ENCODE assay signal across 8 cellular contexts in genomic region chr11:67583319-67584204, GRCh38. TPM values are rescaled to one million over a fixed set of nuclear protein-coding genes. Genes with fewer than 3 reads are reported as not detected.
DNase-seq lines count a peak whose midpoint lies in the region; ATAC-seq and TF ChIP-seq lines count a peak whose summit lies in the region.

GSTP1 (plus strand) TSS chr11:67583812; CDS start chr11:67583844, 32 bp downstream.

- H3F3A ChIP-seq in PC-3 (ENCODE audit: low read length, unreplicated experiment): no peaks in the 10 kb centered on the region

- no peak for TF ChIP-seq EP300 in esophagus muscularis mucosa (IDR thresholded peaks at IDR 0.05)

- peak within 1 kb of the TSS; percentile 46 for H3K27ac ChIP-seq in PC-3 (ENCODE audit: low read length)
- H3K27ac ChIP-seq in esophagus muscularis mucosa (replicated peaks in 1 of 4): peak within 1 kb of the TSS; percentile 97 to 100 (median 98)

- POLR2A ChIA-PET in PC-3 (lab: Charles Lee; ENCODE audit: unreplicated experiment): interaction anchor here (0.5 kb wide), 1 partner anchor 88 kb away, joined by 3 read pairs; no protein-coding TSS in a partner anchor

- H3K9me2 ChIP-seq in PC-3 (replicated peaks; ENCODE audit: low read length): no peaks in the 10 kb centered on the region

- H3K4me3 ChIP-seq in PC-3 (ENCODE audit: low read length) (peak within 1 kb of the TSS; percentile 76), esophagus muscularis mucosa (peak within 1 kb of the TSS; percentile 76 to 98 (median 94))

- CTCF ChIA-PET in PC-3 (lab: Charles Lee): interaction anchor here (0.6 to 0.8 kb wide), 2 partner anchors 13 to 31 kb away, joined by 3 read pairs; no protein-coding TSS in a partner anchor

- WGBS in esophagus muscularis mucosa: under 1% methylated on average over 58 of the region's 76 CpGs

- no peaks in the 10 kb centered on the region for H3K9me3 ChIP-seq in PC-3 (ENCODE audit: low read length)
- H3K9me3 ChIP-seq in esophagus muscularis mucosa: no peaks in the 10 kb centered on the region

- peak; percentile 17 to 40 for DNase-seq in AML-193 (lab: John Stamatoyannopoulos, UW)
- peak; percentile 83 for DNase-seq in PC-3
- peak; percentile 80 for DNase-seq in activated T-cell treated with anti-CD3 and anti-CD28 coated beads, Interleukin-2, amount 50 U/mL, for 1 hour
- DNase-seq in esophagus muscularis mucosa (ENCODE audit: extremely low spot score): peak; percentile 96
- peak; percentile 94 for DNase-seq in myocyte (ENCODE audit: low read depth)
- DNase-seq in stimulated activated CD8-positive, alpha-beta memory T cell treated with anti-CD3 and anti-CD28 coated beads, Interleukin-7, amount 100 ng/mL, for 4 hours (ENCODE audit: low read depth in 2 of 2): peak; percentile 59 to 80

- intact Hi-C loops in PC-3 (cut with micrococcal nuclease): no loop called here
- intact Hi-C loops in esophagus muscularis mucosa (cut with DNase I): no loop called here

- peak within 1 kb of the TSS; percentile 62 for H2AFZ ChIP-seq in PC-3 (ENCODE audit: low read length)

- H3K9ac ChIP-seq in PC-3 (ENCODE audit: low read length): peak within 1 kb of the TSS; percentile 89

- 0 out of 2 replicates have a peak, but pooled peaks cover 6% of the 10 kb centered on the region for H4K20me1 ChIP-seq in PC-3 (ENCODE audit: low read length)

- H3K4me1 ChIP-seq in PC-3 (ENCODE audit: insufficient read depth, low read length) (peaks cover 26% of the 10 kb centered on the region), esophagus muscularis mucosa (peaks cover 13 to 36% (median 25%) of the 10 kb centered on the region in 4 donors)

- ATAC-seq in GM18909 (IDR thresholded peaks at IDR 0.05; ENCODE audit: poor library complexity, unreplicated experiment) (peak; percentile 64), HG03342 (IDR thresholded peaks at IDR 0.05; ENCODE audit: unreplicated experiment) (peak; percentile 56), PC-3 (peak; percentile 82)

- TF ChIP-seq POLR2A in esophagus muscularis mucosa (IDR thresholded peaks at IDR 0.05; ENCODE audit: low read depth): peak; percentile 73

- H3K27me3 ChIP-seq in PC-3 (ENCODE audit: low read length) (no peaks in the 10 kb centered on the region), esophagus muscularis mucosa (peaks cover 0 to under 1% (median 0%) of the 10 kb centered on the region in 4 donors)

- peak; percentile 53 for TF ChIP-seq CTCF in PC-3 (conservative IDR thresholded peaks at IDR 0.05; ENCODE audit: low read depth, low read length)
- peak; percentile 81 to 93 (median 82) for TF ChIP-seq CTCF in esophagus muscularis mucosa (IDR thresholded peaks at IDR 0.05)

- H3K36me3 ChIP-seq in PC-3 (ENCODE audit: low read depth, low read length) (peaks cover 7% of the 10 kb centered on the region; the same call in 1 of the 2 replicates), esophagus muscularis mucosa (peaks cover 5 to 40% (median 36%) of the 10 kb centered on the region in 4 donors)

- H3K79me2 ChIP-seq in PC-3 (ENCODE audit: low read length): peaks cover 19% of the 10 kb centered on the region

- no TSS peak for BruUV-seq in PC-3 (replicated peaks; lab: Mats Ljungman, UMichigan)

- peak within 1 kb of the TSS; percentile 80 for H3K4me2 ChIP-seq in PC-3 (ENCODE audit: low read length)

RNA-seq across cellular contexts. Expression of gene GSTP1, which starts in this region (rescaled TPM):
- total RNA-seq in PC-3 (2014; rRNA removed): 1,049 and 1,154 TPM in 2 replicates
- total RNA-seq in esophagus muscularis mucosa: 100 to 1,000 TPM; 469 to 810 (median 596) TPM
- 152 and 246 TPM in 2 replicates for total RNA-seq in myocyte
- polyA plus RNA-seq in myocyte (2012): 511 TPM

Comparison
In these comparisons a context has a peak if more than half of its experiments do, and no peak if none do; other contexts are left out.
1. Peak in every context shown above with its lines: DNase-seq, ATAC-seq, H3K4me3 ChIP-seq and H3K27ac ChIP-seq.
2. DNase-seq: peak in every context shown above with its lines; median percentile 96 in esophagus muscularis mucosa; 94 in myocyte; 83 in PC-3; 80 in activated T-cell treated with anti-CD3 and anti-CD28 coated beads, Interleukin-2, amount 50 U/mL, for 1 hour; 70 in stimulated activated CD8-positive, alpha-beta memory T cell treated with anti-CD3 and anti-CD28 coated beads, Interleukin-7, amount 100 ng/mL, for 4 hours; 28 in AML-193.